ENCODE assay signal across 8 cellular contexts in genomic region chr19:45251452-45252354, GRCh38.
A peak's percentile ranks its signal among the peaks of the same experiment; 100 is the strongest.
DNase-seq lines count a peak whose midpoint lies in the region; ATAC-seq and TF ChIP-seq lines count a peak whose summit lies in the region.

No MANE protein-coding gene starts in this region.

- ATAC-seq in GM19397 (IDR thresholded peaks at IDR 0.05; ENCODE audit: unreplicated experiment): no peak

- no peaks in the 10 kb centered on the region for H3K36me3 ChIP-seq in effector memory CD4-positive, alpha-beta T cell (ENCODE audit: control insufficient read depth, insufficient read depth, low read length)
- no peaks in the 10 kb centered on the region for H3K36me3 ChIP-seq in muscle layer of colon (ENCODE audit: insufficient read depth, low read length)

- peak overlapping the region; percentile 71 for H3K9ac ChIP-seq in muscle layer of colon (ENCODE audit: low read length)

- H3K27ac ChIP-seq in RWPE1 (peak overlapping the region; percentile 78), muscle layer of colon (ENCODE audit: low read depth, low read length) (peak overlapping the region; percentile 61)
- peak overlapping the region; percentile 32 for H3K27ac ChIP-seq in effector memory CD4-positive, alpha-beta T cell (ENCODE audit: insufficient read depth, low read length, poor library complexity, severe bottlenecking)

- H3K27me3 ChIP-seq in effector memory CD4-positive, alpha-beta T cell (replicated peaks; ENCODE audit: control insufficient read depth, insufficient read depth, low read length, poor library complexity, severe bottlenecking): no peaks in the 10 kb centered on the region
- H3K27me3 ChIP-seq in muscle layer of colon (ENCODE audit: control insufficient read depth in 1 of 2, insufficient read depth in 2 of 2, low read length in 2 of 2): no peaks in the 10 kb centered on the region

- CTCF ChIA-PET in RWPE1 (lab: Yijun Ruan, JAX): interaction anchor here (0.6 to 0.9 kb wide), 4 partner anchors 18 to 285 kb away, joined by 3 to 4 read pairs (median 3); no protein-coding TSS in a partner anchor
- CTCF ChIA-PET in HEK293T (lab: Yijun Ruan, JAX): no interaction called here

- TF ChIP-seq CTCF in GM10266 (IDR thresholded peaks at IDR 0.05; ENCODE audit: control insufficient read depth, insufficient read depth, low read depth, missing control alignments) (no peak), RWPE1 (conservative IDR thresholded peaks at IDR 0.05; ENCODE audit: low read depth) (no peak)

- DNase-seq in GM10266 (ENCODE audit: extremely low spot score) (peak; percentile 78), RWPE1 (ENCODE audit: low spot score) (peak; percentile 40), middle frontal gyrus (ENCODE audit: extremely low spot score, low spot score) (no peak), NCI-H1092 (lab: John Stamatoyannopoulos, UW) (no peak), HEK293T (ENCODE audit: extremely low spot score) (no peak)
- DNase-seq in effector memory CD4-positive, alpha-beta T cell: no peak

- H3K4me1 ChIP-seq in effector memory CD4-positive, alpha-beta T cell (ENCODE audit: control insufficient read depth, insufficient read depth, low read length, poor library complexity, severe bottlenecking): peaks cover 29% of the 10 kb centered on the region
- peaks cover 36% of the 10 kb centered on the region for H3K4me1 ChIP-seq in muscle layer of colon (ENCODE audit: insufficient read depth, low read length)

- H3K4me3 ChIP-seq in effector memory CD4-positive, alpha-beta T cell (ENCODE audit: insufficient read depth, low read depth, low read length, poor library complexity, severe bottlenecking): peak overlapping the region; percentile 79
- peak overlapping the region; percentile 68 to 70 for H3K4me3 ChIP-seq in muscle layer of colon (ENCODE audit: low read depth in 1 of 2, low read length in 2 of 2)

- no peaks in the 10 kb centered on the region for H3K9me3 ChIP-seq in effector memory CD4-positive, alpha-beta T cell (ENCODE audit: control insufficient read depth, low read length)
- no peaks in the 10 kb centered on the region for H3K9me3 ChIP-seq in muscle layer of colon (ENCODE audit: low read length)

- POLR2A ChIA-PET in RWPE1 (lab: Yijun Ruan, JAX; ENCODE audit: low non-redundant PET) (no interaction called here), HEK293T (lab: Yijun Ruan, JAX) (interaction anchor here (0.8 kb wide), 1 partner anchor 87 kb away, joined by 3 read pairs; no protein-coding TSS in a partner anchor)

TF ChIP-seq in HEK293T, 16 proteins besides CTCF, POLR2A, EP300 and RAD21:
- TF ChIP-seq SP1 (IDR thresholded peaks at IDR 0.05): no peak
- no peak for TF ChIP-seq PKNOX1 (IDR thresholded peaks at IDR 0.05)
- TF ChIP-seq ZNF384 (IDR thresholded peaks at IDR 0.05): no peak
- no peak for TF ChIP-seq ARNT (IDR thresholded peaks at IDR 0.05)
- no peak for TF ChIP-seq NFRKB (IDR thresholded peaks at IDR 0.05)
- no peak for TF ChIP-seq LEF1 (IDR thresholded peaks at IDR 0.05; ENCODE audit: borderline replicate concordance)
- no peak for TF ChIP-seq SUZ12 (IDR thresholded peaks at IDR 0.05)
- no peak for TF ChIP-seq L3MBTL2 (conservative IDR thresholded peaks at IDR 0.05)
- no peak for TF ChIP-seq BHLHE40 (IDR thresholded peaks at IDR 0.05; ENCODE audit: borderline replicate concordance)
- no peak for TF ChIP-seq CTBP1 (IDR thresholded peaks at IDR 0.05; ENCODE audit: borderline replicate concordance)
- no peak for TF ChIP-seq FOXA1 (IDR thresholded peaks at IDR 0.05)
- TF ChIP-seq TARDBP (IDR thresholded peaks at IDR 0.05): no peak
- no peak for TF ChIP-seq FOXM1 (IDR thresholded peaks at IDR 0.05; ENCODE audit: borderline replicate concordance)
- TF ChIP-seq FOXK2 (IDR thresholded peaks at IDR 0.05): no peak
- TF ChIP-seq ELF4 (IDR thresholded peaks at IDR 0.05): no peak
- TF ChIP-seq HDGF (IDR thresholded peaks at IDR 0.05; ENCODE audit: borderline replicate concordance): no peak

Comparison
In these comparisons a context has a peak if more than half of its experiments do, and no peak if none do; other contexts are left out.
1. DNase-seq: peak in GM10266 (single experiment) and RWPE1 (single experiment); none in effector memory CD4-positive, alpha-beta T cell (0 of 3), middle frontal gyrus (single experiment), NCI-H1092 (single experiment) and HEK293T (single experiment).
2. Peak in every context shown above with its lines, with median percentiles within 50 percentile points of each other: H3K27ac ChIP-seq.